In the genomic region with DNA sequence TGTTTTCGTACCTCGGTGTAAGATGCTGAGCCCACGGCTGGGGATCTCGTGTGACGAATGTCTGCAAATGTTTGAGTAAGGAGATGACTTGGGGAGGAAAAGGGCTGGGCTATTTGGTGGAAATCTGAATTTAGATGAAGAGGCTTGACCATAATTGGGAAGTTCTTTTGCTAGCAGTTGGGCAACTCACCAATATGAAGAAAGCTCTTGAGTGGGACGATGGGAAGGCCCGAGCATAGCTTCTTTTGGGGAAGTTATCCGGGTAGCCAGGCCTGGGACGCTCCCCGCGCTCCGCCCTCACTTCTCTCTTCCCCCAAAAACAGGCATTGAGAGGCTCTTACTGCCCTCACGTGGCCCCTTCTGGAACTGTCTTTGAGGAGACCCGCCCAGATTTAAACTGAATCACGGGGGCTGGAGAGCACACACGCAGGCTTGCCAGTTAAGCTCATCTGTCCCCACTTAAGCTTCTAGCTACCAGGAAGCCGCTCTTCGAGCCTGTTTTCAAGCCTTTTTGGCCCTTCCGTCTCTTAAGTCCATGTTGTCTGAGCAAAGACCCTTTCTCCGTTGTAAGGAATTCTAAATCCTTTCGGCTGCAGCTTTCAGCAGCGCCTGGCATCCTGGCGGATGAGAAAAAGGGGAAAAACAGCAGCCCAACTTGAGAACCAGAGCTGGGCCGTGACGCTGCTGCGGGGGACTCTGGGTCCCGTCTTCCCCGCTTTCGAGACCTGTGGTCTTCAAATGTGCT, we compare ENCODE assay signal across 8 cellular contexts.
DNase-seq lines count a peak whose midpoint lies in the region; TF ChIP-seq lines count a peak whose summit lies in the region.

No MANE protein-coding gene starts in this region.

- peaks cover 4% of the 10 kb centered on the region for H3K9me3 Mint-ChIP-seq in endothelial cell (ENCODE audit: unreplicated experiment)
- no peaks in the 10 kb centered on the region for H3K9me3 Mint-ChIP-seq in mesothelial cell of epicardium

- H3K4me1 Mint-ChIP-seq in endothelial cell (ENCODE audit: unreplicated experiment) (peaks cover 6% of the 10 kb centered on the region), mesothelial cell of epicardium (peaks cover 8% of the 10 kb centered on the region)

- H3K27ac Mint-ChIP-seq in endothelial cell (ENCODE audit: unreplicated experiment) (peak overlapping the region; percentile 50), mesothelial cell of epicardium (peak overlapping the region; percentile 92)

- H3K4me3 Mint-ChIP-seq in endothelial cell (ENCODE audit: unreplicated experiment) (peak overlapping the region; percentile 68), mesothelial cell of epicardium (peak overlapping the region; percentile 74)

- peaks cover 8% of the 10 kb centered on the region for H3K36me3 Mint-ChIP-seq in endothelial cell (ENCODE audit: low read depth, unreplicated experiment)
- no peaks in the 10 kb centered on the region for H3K36me3 Mint-ChIP-seq in mesothelial cell of epicardium

- peak; percentile 84 for TF ChIP-seq CTCF in GM20000 (IDR thresholded peaks at IDR 0.05; ENCODE audit: extremely low read depth, missing control alignments)
- TF ChIP-seq CTCF in endothelial cell (IDR thresholded peaks at IDR 0.05; ENCODE audit: unreplicated experiment): peak; percentile 59
- TF ChIP-seq CTCF in mesothelial cell of epicardium (IDR thresholded peaks at IDR 0.05; ENCODE audit: unreplicated experiment): peak; percentile 58

- peak; percentile 93 for DNase-seq in D341Med (ENCODE audit: low spot score)
- DNase-seq in GM20000 (ENCODE audit: low spot score): peak; percentile 85
- peak; percentile 95 for DNase-seq in HT-29 (ENCODE audit: low spot score)
- peak; percentile 99 for DNase-seq in NOMO-1 treated with DMSO at 0.1 percent for 48 hours (lab: John Stamatoyannopoulos, UW; ENCODE audit: unreplicated experiment)
- peak; percentile 77 for DNase-seq in activated CD8-positive, alpha-beta memory T cell treated with anti-CD3 and anti-CD28 coated beads, Interleukin-2, amount 50 U/mL, for 1 hour (ENCODE audit: extremely low read depth)
- DNase-seq in endothelial cell (ENCODE audit: low spot score): peak; percentile 92
- DNase-seq in mesothelial cell of epicardium (ENCODE audit: low spot score in 2 of 2, unreplicated experiment in 2 of 2): peak; percentile 52 to 88
- DNase-seq in stimulated activated CD8-positive, alpha-beta memory T cell treated with anti-CD3 and anti-CD28 coated beads, Interleukin-15, amount 100 ng/mL, for 4 hours (ENCODE audit: low read depth in 2 of 2): peak; percentile 70 to 76

- H3K27me3 Mint-ChIP-seq in endothelial cell (ENCODE audit: unreplicated experiment) (peaks cover 2% of the 10 kb centered on the region), mesothelial cell of epicardium (ENCODE audit: low read depth) (peaks cover under 1% of the 10 kb centered on the region)

Comparison
In these comparisons a context has a peak if more than half of its experiments do, and no peak if none do; other contexts are left out.
1. Peak in every context shown above with its lines: DNase-seq.